In genomic region chr3:187019542-187020072, GRCh38 we compare ENCODE assay signal across 10 cellular contexts.
DNase-seq lines count a peak whose midpoint lies in the region; ATAC-seq, FAIRE-seq and TF ChIP-seq lines count a peak whose summit lies in the region.
"Had no signal": no experiment of that assay in that cellular context is flagged by ENCODE, and none has a peak within 500 bp of the region (broad histone marks: within the 10 kb centered on the region; RNA-seq: fewer than 3 reads in every experiment).

No MANE protein-coding gene starts in this region.

- TF ChIP-seq CTCF in left ventricle myocardium inferior (IDR thresholded peaks at IDR 0.05; ENCODE audit: borderline replicate concordance), result peak; percentile 21
- peak in 1 of 3 experiments; percentile 20; a peak in 1 of 6 replicates for TF ChIP-seq CTCF in GM12878 (IDR thresholded peaks at IDR 0.05 in 2 of 3, conservative IDR thresholded peaks at IDR 0.05 in 1 of 3; ENCODE audit: control insufficient read depth in 2 of 3, extremely low read depth in 1 of 3, insufficient read depth in 1 of 3, low read depth in 3 of 3, low read length in 3 of 3)
- TF ChIP-seq CTCF in thyroid gland (IDR thresholded peaks at IDR 0.05), result no peak
- no peak for TF ChIP-seq CTCF in tibial artery (IDR thresholded peaks at IDR 0.05)

- in situ Hi-C loops in GM12878 (cut with MboI), result no loop called here

- peak; percentile 37; the same call in 1 of the 2 replicates for TF ChIP-seq RAD21 in GM12878 (IDR thresholded peaks at IDR 0.05; ENCODE audit: insufficient read depth, low read depth, low read length)

- SMC1A ChIA-PET in GM12878 (lab: Charles Lee; ENCODE audit: uncharacterized antibody, unreplicated experiment), result interaction anchor here (0.6 to 4.6 kb wide), 10 partner anchors 8 to 170 kb away, joined by 3 to 66 read pairs (median 5); no protein-coding TSS in a partner anchor

- no peak for FAIRE-seq in GM12878 (lab: Jason Lieb, UNC)

- no TSS peak for BruUV-seq in GM12878 (replicated peaks; lab: Mats Ljungman, UMichigan)

- H2AFZ ChIP-seq in GM12878 (ENCODE audit: control insufficient read depth, low read depth, low read length), result no peak overlapping the region

- H3K27me3 ChIP-seq in left ventricle myocardium inferior (ENCODE audit: low read depth) (no peaks in the 10 kb centered on the region), GM12878 (replicated peaks in 1 of 2; ENCODE audit: control insufficient read depth in 2 of 2, insufficient read depth in 2 of 2, low read length in 1 of 2) (no peaks in the 10 kb centered on the region), thyroid gland (no peaks in the 10 kb centered on the region), tibial artery (no peaks in the 10 kb centered on the region)

- H4K20me1 ChIP-seq in GM12878 (ENCODE audit: control insufficient read depth, insufficient read depth), result no peaks in the 10 kb centered on the region

- TF ChIP-seq POLR2A in GM12878 (IDR thresholded peaks at IDR 0.05; ENCODE audit: low read depth, low read length) (no peak), thyroid gland (IDR thresholded peaks at IDR 0.05) (no peak)

- no peak for DNase-seq in left ventricle myocardium inferior
- no peak for DNase-seq in left ventricle myocardium superior
- peak; percentile 16 for DNase-seq in M059J (ENCODE audit: low read depth)
- no peak for DNase-seq in GM12878 (ENCODE audit: low read depth, low spot score)
- DNase-seq in thyroid gland, result no peak
- DNase-seq in NCI-H510A (lab: John Stamatoyannopoulos, UW), result no peak
- DNase-seq in NCI-H1694 (lab: John Stamatoyannopoulos, UW), result no peak
- no peak for DNase-seq in tibial artery
- DNase-seq: NCI-H187 treated with DMSO at 0.1 percent for 48 hours; stimulated activated CD4-positive, alpha-beta T cell treated with anti-CD3 and anti-CD28 coated beads, Interleukin-1b, Interleukin-23, amount 100 ng/mL, for 48 hours had no signal

- H3K9ac ChIP-seq in GM12878 (ENCODE audit: control insufficient read depth, insufficient read depth, low read length), result no peak overlapping the region

- no peak for ATAC-seq in left ventricle myocardium superior
- no peak for ATAC-seq in GM12878

- H3K4me1 ChIP-seq in left ventricle myocardium inferior (peaks cover 51% of the 10 kb centered on the region), GM12878 (ENCODE audit: control insufficient read depth, insufficient read depth, low read length) (peaks cover 53% of the 10 kb centered on the region), thyroid gland (peaks cover 27 to 78% of the 10 kb centered on the region in 2 donors), tibial artery (peaks cover 0 to 25% (median 2%) of the 10 kb centered on the region in 4 donors)

- H3K79me2 ChIP-seq in GM12878 (ENCODE audit: control insufficient read depth, insufficient read depth, low read length), result peaks cover 79% of the 10 kb centered on the region

- POLR2A ChIA-PET in GM12878 (lab: Charles Lee), result interaction anchor here (1.0 to 10.2 kb wide), 4 partner anchors 8 to 19 kb away, joined by 3 to 137 read pairs (median 4); no protein-coding TSS in a partner anchor

- H3K4me3 ChIP-seq in left ventricle myocardium inferior (no peak overlapping the region), GM12878 (no peak overlapping the region), thyroid gland (replicated peaks in 1 of 3) (no peak overlapping the region), tibial artery (no peak overlapping the region)

- CTCF ChIA-PET in GM12878 (lab: Yijun Ruan, JAX), result interaction anchor here (1.0 to 1.5 kb wide), 3 partner anchors 8 to 170 kb away, joined by 4 to 7 read pairs (median 4); no protein-coding TSS in a partner anchor

- H3K4me2 ChIP-seq in GM12878 (ENCODE audit: control insufficient read depth, insufficient read depth), result peak overlapping the region; percentile 24; the same call in 1 of the 2 replicates

- RAD21 ChIA-PET in GM12878 (lab: Charles Lee; ENCODE audit: unreplicated experiment), result interaction anchor here (0.7 to 2.3 kb wide), 10 partner anchors 8 to 170 kb away, joined by 3 to 15 read pairs (median 4); no protein-coding TSS in a partner anchor

- 99% methylated on average over 4 of the region's 4 CpGs for WGBS in GM12878 (ENCODE audit: insufficient coverage, insufficient replicate concordance, low lambda C conversion rate, missing lambda C conversion rate)
- WGBS in thyroid gland, 2 donors, result 95 to 98% methylated on average over 4 of the region's 4 CpGs

- H3K36me3 ChIP-seq in left ventricle myocardium inferior, result peaks cover 3% of the 10 kb centered on the region
- peaks cover 0 to 13% of the 10 kb centered on the region in 2 experiments; a peak in 1 of 4 replicates for H3K36me3 ChIP-seq in GM12878 (ENCODE audit: control insufficient read depth in 2 of 2, insufficient read depth in 2 of 2, low read length in 1 of 2)
- H3K36me3 ChIP-seq in thyroid gland, result no peaks in the 10 kb centered on the region
- no peaks in the 10 kb centered on the region for H3K36me3 ChIP-seq in tibial artery

- intact Hi-C loops in left ventricle myocardium inferior (cut with micrococcal nuclease) (no loop called here), left ventricle myocardium superior (cut with micrococcal nuclease) (no loop called here), GM12878 (cut with micrococcal nuclease; ENCODE audit: unreplicated experiment) (loop anchor here (5.0 to 10.0 kb wide), 4 partner anchors 235 to 1085 kb away; partner anchors contain the start of genes EIF4A2, TBCCD1 and TRA2B), thyroid gland (cut with DNase I) (loop anchor here (10.0 kb wide), 1 partner anchor 85 kb away; the partner anchor contains the start of gene ST6GAL1), tibial artery (cut with DNase I; ENCODE audit: low total_unique reads) (no loop called here)

- TF ChIP-seq EP300 in GM12878 (IDR thresholded peaks at IDR 0.05; ENCODE audit: borderline replicate concordance in 1 of 2, control insufficient read depth in 1 of 2, low read depth in 2 of 2, low read length in 2 of 2), result no peak

- peaks cover 4% of the 10 kb centered on the region for H3K9me3 ChIP-seq in left ventricle myocardium inferior (replicated peaks)
- no peaks in the 10 kb centered on the region for H3K9me3 ChIP-seq in GM12878 (replicated peaks; ENCODE audit: control insufficient read depth, insufficient read depth, low read length)
- no peaks in the 10 kb centered on the region for H3K9me3 ChIP-seq in thyroid gland
- no peaks in the 10 kb centered on the region for H3K9me3 ChIP-seq in tibial artery

- H3K27ac ChIP-seq in left ventricle myocardium inferior (replicated peaks), result no peak overlapping the region
- peak overlapping the region; percentile 46 for H3K27ac ChIP-seq in GM12878 (ENCODE audit: control insufficient read depth, insufficient read depth)
- H3K27ac ChIP-seq in thyroid gland, result peak overlapping the region in 2 of 3 donors; percentile 51 to 65
- no peak overlapping the region for H3K27ac ChIP-seq in tibial artery

TF ChIP-seq in GM12878, 131 proteins besides CTCF, POLR2A, EP300 and RAD21 (continues in another document):
- no peak for TF ChIP-seq FOXM1 (IDR thresholded peaks at IDR 0.05; ENCODE audit: low read depth, low read length)
- TF ChIP-seq IKZF1 (conservative IDR thresholded peaks at IDR 0.05), result no peak
- no peak for TF ChIP-seq PKNOX1 (IDR thresholded peaks at IDR 0.05)
- TF ChIP-seq MYB (IDR thresholded peaks at IDR 0.05; ENCODE audit: borderline replicate concordance, low read depth, low read length), result no peak
- no peak for TF ChIP-seq SMC3 (IDR thresholded peaks at IDR 0.05; ENCODE audit: borderline replicate concordance, low read length)
- no peak for TF ChIP-seq ZZZ3 (IDR thresholded peaks at IDR 0.05; ENCODE audit: control insufficient read depth, insufficient read length, low read depth)
- TF ChIP-seq DPF2 (IDR thresholded peaks at IDR 0.05), result no peak
- TF ChIP-seq POLR2AphosphoS5 (IDR thresholded peaks at IDR 0.05; ENCODE audit: low read length), result no peak
- no peak for TF ChIP-seq ZNF207 (IDR thresholded peaks at IDR 0.05; ENCODE audit: borderline replicate concordance)
- TF ChIP-seq, protein P1, sequence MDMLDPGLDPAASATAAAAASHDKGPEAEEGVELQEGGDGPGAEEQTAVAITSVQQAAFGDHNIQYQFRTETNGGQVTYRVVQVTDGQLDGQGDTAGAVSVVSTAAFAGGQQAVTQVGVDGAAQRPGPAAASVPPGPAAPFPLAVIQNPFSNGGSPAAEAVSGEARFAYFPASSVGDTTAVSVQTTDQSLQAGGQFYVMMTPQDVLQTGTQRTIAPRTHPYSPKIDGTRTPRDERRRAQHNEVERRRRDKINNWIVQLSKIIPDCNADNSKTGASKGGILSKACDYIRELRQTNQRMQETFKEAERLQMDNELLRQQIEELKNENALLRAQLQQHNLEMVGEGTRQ (IDR thresholded peaks at IDR 0.05; ENCODE audit: borderline replicate concordance, low read depth, low read length), result no peak
- TF ChIP-seq ZSCAN29 (IDR thresholded peaks at IDR 0.05), result no peak
- no peak for TF ChIP-seq KDM1A (IDR thresholded peaks at IDR 0.05; ENCODE audit: borderline replicate concordance)
- TF ChIP-seq BMI1 (IDR thresholded peaks at IDR 0.05; ENCODE audit: borderline replicate concordance), result no peak

Comparison
In these comparisons a context has a peak if more than half of its experiments do, and no peak if none do; other contexts are left out.
1. H3K27ac ChIP-seq: peak in GM12878 (single experiment) and thyroid gland (2 of 3); none in left ventricle myocardium inferior (single experiment) and tibial artery (0 of 2).
2. intact Hi-C loops: an anchor here in GM12878 (5.0 to 10.0 kb wide) and thyroid gland (10.0 kb wide); none called in left ventricle myocardium inferior, left ventricle myocardium superior and tibial artery.